In the genomic region with DNA sequence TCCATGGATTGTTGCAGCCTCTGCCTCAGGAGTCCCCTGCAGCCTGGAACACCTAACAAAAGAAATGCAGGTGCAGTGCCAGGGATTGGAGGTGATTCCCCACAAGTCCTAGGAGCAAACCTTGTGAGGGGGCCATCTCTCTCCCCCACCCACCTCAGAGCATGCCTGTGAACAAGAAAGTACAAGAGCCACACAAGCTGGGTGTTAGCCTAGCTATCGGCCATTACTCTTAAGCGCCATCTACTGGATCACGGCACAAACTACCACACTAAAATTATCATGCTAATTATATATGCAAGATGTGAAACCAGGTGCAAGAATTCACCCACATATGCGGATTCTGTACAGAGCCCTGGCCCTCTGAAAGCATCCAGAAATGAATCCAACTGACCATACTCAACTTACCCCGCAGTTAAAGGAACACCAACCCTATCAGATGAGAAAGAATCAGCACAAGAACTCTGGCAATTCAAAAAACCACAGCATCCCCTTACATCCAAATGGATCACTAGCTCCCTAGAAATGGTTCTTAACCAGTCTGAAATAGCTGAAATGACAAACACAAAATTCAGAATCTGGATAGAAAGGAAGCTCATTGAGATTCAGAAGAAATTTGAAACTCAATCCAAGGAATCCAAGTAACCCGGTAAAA, we compare ENCODE assay signal across 8 cellular contexts. TPM values are rescaled to one million over a fixed set of nuclear protein-coding genes. Genes with fewer than 3 reads are reported as not detected.
DNase-seq lines count a peak whose midpoint lies in the region; ATAC-seq and TF ChIP-seq lines count a peak whose summit lies in the region.

No MANE protein-coding gene starts in this region.

- peak; percentile 20 for DNase-seq in NK-92 treated with Interleukin-12 subunit alpha and Interleukin-12 subunit beta, amount 100 ng/mL, for 24 hours (lab: John Stamatoyannopoulos, UW)
- DNase-seq in NK-92 (lab: John Stamatoyannopoulos, UW; ENCODE audit: unreplicated experiment) (no peak), NCI-H2081 (lab: John Stamatoyannopoulos, UW) (peak; percentile 79 to 85), colonic mucosa (peak; percentile 70)
- DNase-seq in stimulated activated CD8-positive, alpha-beta memory T cell treated with anti-CD3 and anti-CD28 coated beads, Interleukin-4, amount 100 ng/mL, for 1 hour (ENCODE audit: low read depth in 2 of 2, low spot score in 1 of 2) = peak; percentile 4 to 9

- WGBS in liver = 17% methylated on average over 6 of the region's 6 CpGs

- H3K27ac ChIP-seq in VCaP (no peak overlapping the region), colonic mucosa (no peak overlapping the region), liver (ENCODE audit: low read depth in 1 of 2, low read length in 2 of 2) (no peak overlapping the region)

- H3K9me3 ChIP-seq in colonic mucosa (no peaks in the 10 kb centered on the region), liver (ENCODE audit: control insufficient read depth in 4 of 4, low read length in 3 of 4) (no peaks in the 10 kb centered on the region)

- H3K27me3 ChIP-seq in colonic mucosa (no peaks in the 10 kb centered on the region), liver (ENCODE audit: control insufficient read depth in 4 of 4, insufficient read depth in 4 of 4, low read length in 3 of 4) (no peaks in the 10 kb centered on the region)

- no peaks in the 10 kb centered on the region for H3K36me3 ChIP-seq in colonic mucosa
- H3K36me3 ChIP-seq in liver (ENCODE audit: control insufficient read depth in 4 of 4, insufficient read depth in 3 of 4, low read depth in 1 of 4, low read length in 3 of 4) = no peaks in the 10 kb centered on the region

- intact Hi-C loops in colonic mucosa (cut with DNase I) = loop anchor here (5.0 kb wide), 1 partner anchor 42 kb away; no protein-coding TSS in a partner anchor

- peak; percentile 85 to 91 for TF ChIP-seq RAD21 in liver (IDR thresholded peaks at IDR 0.05)

- peak; percentile 91 for TF ChIP-seq CTCF in VCaP (conservative IDR thresholded peaks at IDR 0.05)
- TF ChIP-seq CTCF in colonic mucosa (IDR thresholded peaks at IDR 0.05) = peak; percentile 62
- TF ChIP-seq CTCF in liver (IDR thresholded peaks at IDR 0.05; ENCODE audit: low read depth, low read length, missing input control) = peak; percentile 71

- H3K4me3 ChIP-seq in colonic mucosa (no peak overlapping the region), liver (ENCODE audit: low read depth in 1 of 3, low read length in 3 of 3) (no peak overlapping the region)

- ATAC-seq in HG02759 (IDR thresholded peaks at IDR 0.05; ENCODE audit: unreplicated experiment) = peak; percentile 63

- H3K9ac ChIP-seq in colonic mucosa (ENCODE audit: low read depth in 2 of 2, low read length in 2 of 2) (no peak overlapping the region), liver (ENCODE audit: low read depth in 1 of 2, low read length in 2 of 2) (no peak overlapping the region)

- H3K4me1 ChIP-seq in colonic mucosa = peaks cover 4% of the 10 kb centered on the region
- H3K4me1 ChIP-seq in liver (ENCODE audit: control insufficient read depth in 4 of 4, insufficient read depth in 4 of 4, low read length in 3 of 4) = peaks cover 0 to 2% (median 0%) of the 10 kb centered on the region in 4 donors

TF ChIP-seq in liver, 16 proteins besides CTCF, POLR2A, EP300 and RAD21:
- TF ChIP-seq HNF4A (conservative IDR thresholded peaks at IDR 0.05) (no peak), YY1 (IDR thresholded peaks at IDR 0.05) (peak; percentile 73)

RNA-seq across cellular contexts. Expression of a gene that starts 16.5 kb away (rescaled TPM):
- total RNA-seq in colonic mucosa (100 to 1,000 TPM; 148 to 191 TPM), liver (1 to 10 TPM in 1 of 2 donors, under 1 TPM in 1; 0.25 to 1.9 TPM)
- polyA plus RNA-seq in liver = 1 to 10 TPM; 4.1 to 8.7 TPM

RNA-seq across cellular contexts. Expression of a gene that starts 38.1 kb away (rescaled TPM):
- total RNA-seq in colonic mucosa (10 to 100 TPM; 31.4 to 46.0 TPM), liver (10 to 100 TPM; 10.8 to 13.4 TPM)
- polyA plus RNA-seq in liver = 10 to 100 TPM; 15.0 TPM

Comparison
In these comparisons a context has a peak if more than half of its experiments do, and no peak if none do; other contexts are left out.
1. RNA of a gene that starts 16.5 kb away (total RNA-seq): 148 to 191 TPM in colonic mucosa; 0.25 to 1.9 TPM in liver; every median in the first group is over 10 times any median in the second.
2. Peak in every context shown above with its lines, with median percentiles within 50 percentile points of each other: CTCF ChIP-seq.